In genomic region chr17:32970281-32970680, GRCh38 we compare ENCODE assay signal across 19 cellular contexts. TPM values are rescaled to one million over a fixed set of nuclear protein-coding genes. Genes with fewer than 3 reads are reported as not detected.
A peak's percentile ranks its signal among the peaks of the same experiment; 100 is the strongest.
DNase-seq lines count a peak whose midpoint lies in the region; ATAC-seq, FAIRE-seq and TF ChIP-seq lines count a peak whose summit lies in the region.
"Had no signal": no experiment of that assay in that cellular context is flagged by ENCODE, and none has a peak within 500 bp of the region (broad histone marks: within the 10 kb centered on the region; RNA-seq: fewer than 3 reads in every experiment).

No MANE protein-coding gene starts in this region.

- POLR2A ChIA-PET in GM12878 (lab: Charles Lee), result no interaction called here

- H3K36me3 ChIP-seq in GM12878 (ENCODE audit: control insufficient read depth in 2 of 2, insufficient read depth in 2 of 2, low read length in 1 of 2), result no peaks in the 10 kb centered on the region
- H3K36me3 ChIP-seq in trophoblast cell (ENCODE audit: control insufficient read depth in 1 of 2, insufficient read depth in 2 of 2, low read length in 2 of 2), result no peaks in the 10 kb centered on the region
- no peaks in the 10 kb centered on the region for H3K36me3 ChIP-seq in brain microvascular endothelial cell (replicated peaks)
- H3K36me3 ChIP-seq: heart right ventricle, SJSA1 had no signal

- H3K4me2 ChIP-seq in GM12878 (ENCODE audit: control insufficient read depth, insufficient read depth) (no peak overlapping the region; the same call in 1 of the 2 replicates), trophoblast cell (ENCODE audit: low read length) (no peak overlapping the region)

- DNase-seq in GM12865 (ENCODE audit: low read depth) (peak; percentile 77), GM12878 (ENCODE audit: low read depth, low spot score) (peak; percentile 39), trophoblast cell (peak; percentile 54 to 76), hippocampal formation (lab: John Stamatoyannopoulos, UW) (no peak), GM20000 (ENCODE audit: low spot score) (no peak), brain microvascular endothelial cell (no peak)
- DNase-seq in activated CD4-positive, alpha-beta T cell treated with anti-CD3 and anti-CD28 coated beads, Interleukin-2, amount 50 U/mL, for 1 hour, result no peak
- DNase-seq: activated CD4-positive, alpha-beta T cell treated with anti-CD3 and anti-CD28 coated beads, Interleukin-2, amount 50 U/mL, for 4 hours; activated T-cell treated with anti-CD3 and anti-CD28 coated beads, Interleukin-2, amount 50 U/mL, for 72 hours; heart right ventricle; IMR-90; kidney glomerular epithelial cell; NCI-H1092 treated with DMSO at 0.1 percent for 48 hours; stimulated activated CD4-positive, alpha-beta T cell treated with anti-CD3 and anti-CD28 coated beads, Interleukin-12 subunit alpha, Interleukin-12 subunit beta, amount 100 ng/mL, for 4 hours had no signal

- no peaks in the 10 kb centered on the region for H4K20me1 ChIP-seq in GM12878 (ENCODE audit: control insufficient read depth, insufficient read depth)

- H3K9ac ChIP-seq in GM12878 (ENCODE audit: control insufficient read depth, insufficient read depth, low read length), result no peak overlapping the region
- H3K9ac ChIP-seq in trophoblast cell (ENCODE audit: low read length), result no peak overlapping the region

- TF ChIP-seq EP300 in GM12878 (IDR thresholded peaks at IDR 0.05; ENCODE audit: borderline replicate concordance in 1 of 2, control insufficient read depth in 1 of 2, low read depth in 2 of 2, low read length in 2 of 2), result no peak

- H3K27me3 ChIP-seq in GM12878 (replicated peaks in 1 of 2; ENCODE audit: control insufficient read depth in 2 of 2, insufficient read depth in 2 of 2, low read length in 1 of 2) (no peaks in the 10 kb centered on the region), trophoblast cell (ENCODE audit: insufficient read depth, low read length) (no peaks in the 10 kb centered on the region), brain microvascular endothelial cell (replicated peaks) (no peaks in the 10 kb centered on the region)
- H3K27me3 ChIP-seq: SJSA1 had no signal

- ATAC-seq in HG02943 (IDR thresholded peaks at IDR 0.05; ENCODE audit: low read depth, unreplicated experiment) (peak; percentile 67), GM12878 (peak; percentile 95)

- no peaks in the 10 kb centered on the region for H3K79me1 ChIP-seq in trophoblast cell (ENCODE audit: low read length)

- H2BK5ac ChIP-seq in trophoblast cell (ENCODE audit: low read depth, low read length, poor library complexity), result no peak overlapping the region

- no peak for TF ChIP-seq RAD21 in GM12878 (IDR thresholded peaks at IDR 0.05; ENCODE audit: insufficient read depth, low read depth, low read length)

- H2BK12ac ChIP-seq in trophoblast cell (ENCODE audit: low read length), result no peak overlapping the region

- H3K23ac ChIP-seq in trophoblast cell (ENCODE audit: low read length), result no peak overlapping the region

- H3K14ac ChIP-seq in trophoblast cell (ENCODE audit: low read length), result no peak overlapping the region

- no peak overlapping the region for H4K91ac ChIP-seq in trophoblast cell (ENCODE audit: low read depth, low read length)

- no peak overlapping the region for H2BK120ac ChIP-seq in trophoblast cell (ENCODE audit: insufficient read depth, low read length, poor library complexity)

- no peak overlapping the region for H2AFZ ChIP-seq in GM12878 (ENCODE audit: control insufficient read depth, low read depth, low read length)
- H2AFZ ChIP-seq in trophoblast cell (ENCODE audit: insufficient read depth, low read length, poor library complexity), result no peak overlapping the region

- intact Hi-C loops in GM12878 (cut with micrococcal nuclease; ENCODE audit: unreplicated experiment), result no loop called here

- RAD21 ChIA-PET in GM12878 (lab: Charles Lee; ENCODE audit: unreplicated experiment), result no interaction called here

- no peak for TF ChIP-seq POLR2A in GM12878 (IDR thresholded peaks at IDR 0.05; ENCODE audit: low read depth, low read length)

- CTCF ChIA-PET in GM12878 (lab: Yijun Ruan, JAX), result interaction anchor here (0.9 to 2.7 kb wide), 3 partner anchors 17 to 28 kb away, joined by 3 to 11 read pairs (median 3); no protein-coding TSS in a partner anchor

- H3K9me3 ChIP-seq in GM12878 (replicated peaks; ENCODE audit: control insufficient read depth, insufficient read depth, low read length), result no peaks in the 10 kb centered on the region
- no peaks in the 10 kb centered on the region for H3K9me3 ChIP-seq in trophoblast cell (ENCODE audit: insufficient read depth, low read depth, low read length)
- H3K9me3 ChIP-seq: SJSA1 had no signal

- no peak overlapping the region for H4K12ac ChIP-seq in trophoblast cell (ENCODE audit: low read depth, low read length)

- no TSS peak for BruUV-seq in GM12878 (replicated peaks; lab: Mats Ljungman, UMichigan)

- in situ Hi-C loops in GM12878 (cut with MboI) (no loop called here), brain microvascular endothelial cell (cut with HindIII; ENCODE audit: low pct_ligation_motif_present, low sequenced_read_pairs) (no loop called here)

- no peak overlapping the region for H4K8ac ChIP-seq in trophoblast cell (ENCODE audit: low read depth, low read length)

- no peak overlapping the region for H3K4me3 ChIP-seq in GM12865 (ENCODE audit: low read depth, low read length)
- H3K4me3 ChIP-seq in GM12878, result no peak overlapping the region
- H3K4me3 ChIP-seq in trophoblast cell (ENCODE audit: low read depth, low read length), result no peak overlapping the region
- no peak overlapping the region for H3K4me3 ChIP-seq in brain microvascular endothelial cell (ENCODE audit: low read depth, low read length)
- H3K4me3 ChIP-seq: heart right ventricle, SJSA1 had no signal

- H3K79me2 ChIP-seq in GM12878 (ENCODE audit: control insufficient read depth, insufficient read depth, low read length) (no peaks in the 10 kb centered on the region), trophoblast cell (ENCODE audit: control insufficient read depth, insufficient read depth, low read length, poor library complexity) (no peaks in the 10 kb centered on the region)

- SMC1A ChIA-PET in GM12878 (lab: Charles Lee; ENCODE audit: uncharacterized antibody, unreplicated experiment), result interaction anchor here (1.5 kb wide), 1 partner anchor 15 kb away, joined by 3 read pairs; no protein-coding TSS in a partner anchor

- no peak overlapping the region for H3K4ac ChIP-seq in trophoblast cell (ENCODE audit: low read depth, low read length)

- 0% methylated on average over 3 of the region's 3 CpGs for WGBS in GM12878 (ENCODE audit: insufficient coverage, insufficient replicate concordance, low lambda C conversion rate, missing lambda C conversion rate)
- WGBS in trophoblast cell (ENCODE audit: extremely low coverage, insufficient coverage, insufficient read length), result no CpG with 5 or more reads among the region's 3 CpGs

- no peak overlapping the region for H3K18ac ChIP-seq in trophoblast cell (ENCODE audit: low read length)

- peak overlapping the region; percentile 31; the same call in 1 of the 2 replicates for H3K27ac ChIP-seq in GM12878 (ENCODE audit: control insufficient read depth, insufficient read depth)
- H3K27ac ChIP-seq in trophoblast cell (ENCODE audit: low read depth, low read length), result no peak overlapping the region
- H3K27ac ChIP-seq in brain microvascular endothelial cell, result no peak overlapping the region
- H3K27ac ChIP-seq: C4-2B, heart right ventricle, SJSA1 had no signal

- H2AK5ac ChIP-seq in trophoblast cell (ENCODE audit: low read length), result no peak overlapping the region

- TF ChIP-seq CTCF in GM12865 (IDR thresholded peaks at IDR 0.05; ENCODE audit: insufficient read depth, low read depth, low read length, missing control alignments) (no peak), GM12878 (IDR thresholded peaks at IDR 0.05 in 2 of 3, conservative IDR thresholded peaks at IDR 0.05 in 1 of 3; ENCODE audit: control insufficient read depth in 2 of 3, extremely low read depth in 1 of 3, insufficient read depth in 1 of 3, low read depth in 3 of 3, low read length in 3 of 3) (no peak), GM20000 (IDR thresholded peaks at IDR 0.05; ENCODE audit: extremely low read depth, missing control alignments) (no peak), brain microvascular endothelial cell (IDR thresholded peaks at IDR 0.05; ENCODE audit: low read depth, low read length, missing control alignments) (no peak)

- H3K4me1 ChIP-seq in GM12878 (ENCODE audit: control insufficient read depth, insufficient read depth, low read length) (peaks cover 10% of the 10 kb centered on the region; the same call in 1 of the 2 replicates), trophoblast cell (ENCODE audit: control insufficient read depth in 1 of 2, insufficient read depth in 2 of 2, low read length in 2 of 2) (no peaks in the 10 kb centered on the region)
- H3K4me1 ChIP-seq: heart right ventricle, SJSA1 had no signal

- FAIRE-seq in GM12878 (lab: Jason Lieb, UNC), result no peak
- FAIRE-seq: endothelial cell of umbilical vein had no signal

RNA-seq across cellular contexts. Expression of gene SPACA3, which starts 21.4 kb away (rescaled TPM):
- total RNA-seq in GM12878 (2013; cell fraction: nucleolus; rRNA removed), result not detected in 2 replicates
- total RNA-seq in GM12878 (2014; rRNA removed) (0.22 TPM in 1 of 2 replicates, not detected in the other), GM12878 (2014; rRNA removed; fragmentation: Illumina TruSeq; extraction: Trizol) (not detected in 2 replicates), GM12878 (2021) (not detected in 2 replicates)
- not detected for polyA plus RNA-seq in GM12878 (2011; ENCODE audit: low read depth)
- polyA plus RNA-seq in GM12878 (2011; rRNA removed) (0.26 and 0.37 TPM in 2 replicates), GM12878 (2014; fragmentation: Illumina TruSeq; extraction: Trizol) (not detected in 2 replicates), GM12878 (2014; fragmentation: Nextera tagmentation; extraction: Ambion mirVana) (not detected), GM12878 (2014; rRNA removed) (not detected in 2 replicates), GM12878 (2016; fragmentation: Nextera tagmentation; extraction: Ambion mirVana) (under 1 TPM in 1 of 2 experiments, not detected in 1; 0.30 TPM)
- polyA plus RNA-seq in GM12878 (2011; cell fraction: cytosol; rRNA removed), result 0.37 and 0.96 TPM in 2 replicates
- 0.21 TPM in 1 of 2 replicates, not detected in the other for polyA plus RNA-seq in GM12878 (2011; cell fraction: nucleus; rRNA removed)
- 0.21 TPM in 1 of 2 replicates, not detected in the other for polyA plus RNA-seq in GM12878 (2012)
- polyA minus RNA-seq in GM12878 (2011; rRNA and poly(A)+ RNA removed), result not detected in 2 replicates
- not detected in 2 replicates for polyA minus RNA-seq in GM12878 (2011; cell fraction: cytosol; rRNA and poly(A)+ RNA removed)
- not detected in 2 replicates for polyA minus RNA-seq in GM12878 (2011; cell fraction: nucleus; rRNA and poly(A)+ RNA removed)
- polyA plus RNA-seq in trophoblast cell (2013), result not detected in 2 replicates
- total RNA-seq: activated T-cell treated with anti-CD3 and anti-CD28 coated beads, Interleukin-2, amount 50 U/mL, for 72 hours; endothelial cell of umbilical vein; heart right ventricle; IMR-90; posterior vena cava; SJSA1 had no signal
- polyA plus RNA-seq: endothelial cell of umbilical vein, heart right ventricle, IMR-90 had no signal

RNA-seq across cellular contexts. Expression of gene TMEM98, which starts 42.3 kb away (rescaled TPM):
- not detected in 2 replicates for total RNA-seq in GM12878 (2013; cell fraction: nucleolus; rRNA removed)
- not detected in 2 replicates for total RNA-seq in GM12878 (2014; rRNA removed)
- 0.13 TPM in 1 of 2 replicates, not detected in the other for total RNA-seq in GM12878 (2014; rRNA removed; fragmentation: Illumina TruSeq; extraction: Trizol)
- 0.31 TPM in 1 of 2 replicates, not detected in the other for total RNA-seq in GM12878 (2021)
- not detected for polyA plus RNA-seq in GM12878 (2011; ENCODE audit: low read depth)
- 0.05 and 0.63 TPM in 2 replicates for polyA plus RNA-seq in GM12878 (2011; rRNA removed)
- 0.03 and 0.13 TPM in 2 replicates for polyA plus RNA-seq in GM12878 (2011; cell fraction: cytosol; rRNA removed)
- not detected in 2 replicates for polyA plus RNA-seq in GM12878 (2011; cell fraction: nucleus; rRNA removed)
- polyA plus RNA-seq in GM12878 (2012), result not detected in 2 replicates
- polyA plus RNA-seq in GM12878 (2014; fragmentation: Illumina TruSeq; extraction: Trizol), result 0.24 TPM in 1 of 2 replicates, not detected in the other
- under 1 TPM in 1 of 2 experiments, not detected in 1; 0.04 TPM for polyA plus RNA-seq in GM12878 (2014; fragmentation: Nextera tagmentation; extraction: Ambion mirVana)
- polyA plus RNA-seq in GM12878 (2014; rRNA removed), result 0.13 and 0.73 TPM in 2 replicates
- under 1 TPM; 0.09 to 0.60 TPM for polyA plus RNA-seq in GM12878 (2016; fragmentation: Nextera tagmentation; extraction: Ambion mirVana)
- polyA minus RNA-seq in GM12878 (2011; rRNA and poly(A)+ RNA removed), result not detected in 2 replicates
- not detected in 2 replicates for polyA minus RNA-seq in GM12878 (2011; cell fraction: cytosol; rRNA and poly(A)+ RNA removed)
- polyA minus RNA-seq in GM12878 (2011; cell fraction: nucleus; rRNA and poly(A)+ RNA removed), result not detected in 2 replicates
- polyA plus RNA-seq in trophoblast cell (2013), result 23.4 and 24.2 TPM in 2 replicates

Comparison
In these comparisons a context has a peak if more than half of its experiments do, and no peak if none do; other contexts are left out.
1. DNase-seq: peak in GM12865 (single experiment), GM12878 (single experiment) and trophoblast cell (2 of 2); none in activated CD4-positive, alpha-beta T cell treated with anti-CD3 and anti-CD28 coated beads, Interleukin-2, amount 50 U/mL, for 1 hour (single experiment), hippocampal formation (0 of 2), GM20000 (single experiment) and brain microvascular endothelial cell (single experiment).